20 cellular contexts compared by ENCODE assay signal in genomic region chr2:188305271-188305670, GRCh38. TPM values are rescaled to one million over a fixed set of nuclear protein-coding genes. Genes with fewer than 3 reads are reported as not detected.
DNase-seq lines count a peak whose midpoint lies in the region; ATAC-seq and TF ChIP-seq lines count a peak whose summit lies in the region.
"Had no signal": no experiment of that assay in that cellular context is flagged by ENCODE, and none has a peak within 500 bp of the region (broad histone marks: within the 10 kb centered on the region; RNA-seq: fewer than 3 reads in every experiment).

No MANE protein-coding gene starts in this region.

- H3K79me2 ChIP-seq in mesendoderm (ENCODE audit: control insufficient read depth, insufficient read depth, low read length) = peaks cover 41% of the 10 kb centered on the region
- H3K79me2 ChIP-seq in smooth muscle cell (ENCODE audit: low read depth) = peaks cover 99% of the 10 kb centered on the region

- H3K56ac ChIP-seq in mesendoderm (ENCODE audit: low read length) = no peak overlapping the region

- H2AK5ac ChIP-seq in mesendoderm (ENCODE audit: low read length) = no peak overlapping the region

- H4K20me1 ChIP-seq in smooth muscle cell (ENCODE audit: low read depth) = no peaks in the 10 kb centered on the region
- H4K20me1 ChIP-seq: BLaER1 had no signal

- CTCF ChIA-PET in WTC11 (lab: Charles Lee) = interaction anchor here (2.5 kb wide), 1 partner anchor 13 kb away, joined by 13 read pairs; the partner anchor contains the start of gene GULP1

- POLR2A ChIA-PET in WTC11 (lab: Charles Lee) = no interaction called here

- H3K4me3 Mint-ChIP-seq in HFFc6 = no peak overlapping the region
- no peak overlapping the region; the same call in 1 of the 2 replicates for H3K4me3 Mint-ChIP-seq in WTC11
- H3K4me3 Mint-ChIP-seq in activated CD4-positive, alpha-beta T cell treated with anti-CD3 and anti-CD28 coated beads, Interleukin-2, amount 10 ng/mL, durations not matched to agents 24 days and 14 days = no peak overlapping the region

- H4K5ac ChIP-seq in mesendoderm (ENCODE audit: low read length) = no peak overlapping the region

- no peak overlapping the region for H2BK15ac ChIP-seq in mesendoderm (replicated peaks; ENCODE audit: low read depth)

- intact Hi-C loops in activated CD4-positive, alpha-beta T cell treated with anti-CD3 and anti-CD28 coated beads, Interleukin-2, amount 10 ng/mL, durations not matched to agents 24 days and 14 days (cut with micrococcal nuclease) = no loop called here

- DNase-seq in HFFc6 (no peak), WTC11 (ENCODE audit: low spot score) (no peak), mesendoderm (no peak), smooth muscle cell (lab: John Stamatoyannopoulos, UW; ENCODE audit: unreplicated experiment) (no peak), NCI-H187 (lab: John Stamatoyannopoulos, UW) (no peak), SW480 (ENCODE audit: low spot score) (no peak)
- DNase-seq in activated CD4-positive, alpha-beta T cell treated with anti-CD3 and anti-CD28 coated beads, Interleukin-2, amount 10 ng/mL, durations not matched to agents 24 days and 14 days = no peak
- DNase-seq: Caco-2; CD4-positive, alpha-beta memory T cell; DND-41; GOT3; NCI-H1092 treated with DMSO at 0.1 percent for 48 hours; NCI-H2081; NCI-H2171; NCI-H345; NCI-H524 treated with DMSO at 0.1 percent for 48 hours; OCI-M1 had no signal

- H3K4me3 ChIP-seq in mesendoderm (ENCODE audit: low read length) = no peak overlapping the region
- no peak overlapping the region for H3K4me3 ChIP-seq in smooth muscle cell
- H3K4me3 ChIP-seq: BLaER1 had no signal

- TF ChIP-seq CTCF in HFFc6 (IDR thresholded peaks at IDR 0.05) (no peak), WTC11 (IDR thresholded peaks at IDR 0.05) (no peak), smooth muscle cell (IDR thresholded peaks at IDR 0.05; ENCODE audit: borderline replicate concordance, insufficient read depth, poor library complexity, severe bottlenecking) (no peak)

- no peak overlapping the region for H3K23ac ChIP-seq in mesendoderm (ENCODE audit: low read length)

- H2BK5ac ChIP-seq in mesendoderm (ENCODE audit: low read length) = peak overlapping the region; percentile 54

- no peaks in the 10 kb centered on the region for H3F3A ChIP-seq in smooth muscle cell (ENCODE audit: low read depth)

- H3K4me2 ChIP-seq in mesendoderm (ENCODE audit: low read length) (no peak overlapping the region), smooth muscle cell (no peak overlapping the region)
- H3K4me2 ChIP-seq: BLaER1, KMS-11 had no signal

- peak overlapping the region; percentile 63 for H3K4ac ChIP-seq in mesendoderm (ENCODE audit: low read depth, low read length)

- no peak overlapping the region for H4K8ac ChIP-seq in mesendoderm (ENCODE audit: low read depth, low read length)

- H2AFZ ChIP-seq in smooth muscle cell (ENCODE audit: low read depth) = no peak overlapping the region

- no peak for ATAC-seq in WTC11
- ATAC-seq: Right ventricle myocardium inferior had no signal

- H3K9me3 ChIP-seq in smooth muscle cell (replicated peaks; ENCODE audit: low read depth) = no peaks in the 10 kb centered on the region
- H3K9me3 ChIP-seq: BLaER1, Caco-2 had no signal

- H3K27me3 Mint-ChIP-seq in HFFc6 (ENCODE audit: insufficient read depth) (peaks cover 1% of the 10 kb centered on the region; the same call in 1 of the 2 replicates), WTC11 (ENCODE audit: low read depth) (no peaks in the 10 kb centered on the region)
- H3K27me3 Mint-ChIP-seq in activated CD4-positive, alpha-beta T cell treated with anti-CD3 and anti-CD28 coated beads, Interleukin-2, amount 10 ng/mL, durations not matched to agents 24 days and 14 days = no peaks in the 10 kb centered on the region
- H3K27me3 Mint-ChIP-seq: CD4-positive, alpha-beta memory T cell had no signal

- H3K27ac Mint-ChIP-seq in HFFc6 (peak overlapping the region; percentile 68), WTC11 (peak overlapping the region; percentile 15; the same call in 1 of the 2 replicates)
- no peak overlapping the region for H3K27ac Mint-ChIP-seq in activated CD4-positive, alpha-beta T cell treated with anti-CD3 and anti-CD28 coated beads, Interleukin-2, amount 10 ng/mL, durations not matched to agents 24 days and 14 days
- H3K27ac Mint-ChIP-seq: CD4-positive, alpha-beta memory T cell had no signal

- WGBS in mesendoderm (ENCODE audit: extremely low coverage, insufficient coverage, low lambda C conversion rate) = no CpG with 5 or more reads among the region's 1 CpG
- 93% methylated on average over 1 of the region's 1 CpG for WGBS in smooth muscle cell (ENCODE audit: low lambda C conversion rate)

- H3K4me1 Mint-ChIP-seq in HFFc6 (ENCODE audit: low read depth) = peaks cover 77% of the 10 kb centered on the region
- peaks cover 85% of the 10 kb centered on the region for H3K4me1 Mint-ChIP-seq in WTC11
- H3K4me1 Mint-ChIP-seq in activated CD4-positive, alpha-beta T cell treated with anti-CD3 and anti-CD28 coated beads, Interleukin-2, amount 10 ng/mL, durations not matched to agents 24 days and 14 days = no peaks in the 10 kb centered on the region
- H3K4me1 Mint-ChIP-seq: CD4-positive, alpha-beta memory T cell had no signal

- no peak overlapping the region for H3K9ac ChIP-seq in mesendoderm (ENCODE audit: low read length)
- no peak overlapping the region for H3K9ac ChIP-seq in smooth muscle cell (ENCODE audit: low read depth)
- H3K9ac ChIP-seq: BLaER1, KMS-11 had no signal

- H3K27ac ChIP-seq in mesendoderm (ENCODE audit: low read depth, low read length) (no peak overlapping the region), smooth muscle cell (ENCODE audit: low read depth) (peak overlapping the region; percentile 77)
- H3K27ac ChIP-seq: BLaER1, KMS-11 had no signal

- peak overlapping the region; percentile 64 for H3K18ac ChIP-seq in mesendoderm (ENCODE audit: low read length)

- H3K4me1 ChIP-seq in mesendoderm (ENCODE audit: control insufficient read depth, low read depth, low read length) (peaks cover 16% of the 10 kb centered on the region), smooth muscle cell (ENCODE audit: low read depth) (peaks cover 38% of the 10 kb centered on the region)
- H3K4me1 ChIP-seq: BLaER1 had no signal

- H3K9me3 Mint-ChIP-seq in HFFc6 (no peaks in the 10 kb centered on the region), WTC11 (0 out of 2 replicates have a peak, but pooled peaks cover under 1% of the 10 kb centered on the region)
- H3K9me3 Mint-ChIP-seq in activated CD4-positive, alpha-beta T cell treated with anti-CD3 and anti-CD28 coated beads, Interleukin-2, amount 10 ng/mL, durations not matched to agents 24 days and 14 days = no peaks in the 10 kb centered on the region

- H3K36me3 Mint-ChIP-seq in HFFc6 (ENCODE audit: low read depth) = peaks cover 24% of the 10 kb centered on the region
- peaks cover 3% of the 10 kb centered on the region for H3K36me3 Mint-ChIP-seq in WTC11
- no peaks in the 10 kb centered on the region for H3K36me3 Mint-ChIP-seq in activated CD4-positive, alpha-beta T cell treated with anti-CD3 and anti-CD28 coated beads, Interleukin-2, amount 10 ng/mL, durations not matched to agents 24 days and 14 days (ENCODE audit: low read depth)
- H3K36me3 Mint-ChIP-seq: CD4-positive, alpha-beta memory T cell had no signal

- H3K27me3 ChIP-seq in mesendoderm (ENCODE audit: insufficient read depth, low read length, poor library complexity) (no peaks in the 10 kb centered on the region), smooth muscle cell (ENCODE audit: low read depth) (no peaks in the 10 kb centered on the region)
- H3K27me3 ChIP-seq: BLaER1 had no signal

- peaks cover 2% of the 10 kb centered on the region for H3K79me1 ChIP-seq in mesendoderm (ENCODE audit: low read length)

- no peak overlapping the region for H2BK120ac ChIP-seq in mesendoderm (ENCODE audit: low read depth, low read length)

- H3K36me3 ChIP-seq in mesendoderm (ENCODE audit: control insufficient read depth, insufficient read depth, low read length) = no peaks in the 10 kb centered on the region
- no peaks in the 10 kb centered on the region for H3K36me3 ChIP-seq in smooth muscle cell (ENCODE audit: low read depth)
- H3K36me3 ChIP-seq: BLaER1 had no signal

TF ChIP-seq in WTC11, 78 proteins besides CTCF, POLR2A, EP300 and RAD21:
- TF ChIP-seq NFE2L1 (CRISPR knock-in tag; IDR thresholded peaks at IDR 0.05) (no peak), NR1H2 (CRISPR knock-in tag; IDR thresholded peaks at IDR 0.05) (no peak), OVOL2 (CRISPR knock-in tag; IDR thresholded peaks at IDR 0.05; ENCODE audit: borderline replicate concordance) (no peak), ATF1 (CRISPR knock-in tag; IDR thresholded peaks at IDR 0.05) (no peak), IRF2 (CRISPR knock-in tag; IDR thresholded peaks at IDR 0.05; ENCODE audit: borderline replicate concordance, low read depth) (no peak), TCF7 (CRISPR knock-in tag; IDR thresholded peaks at IDR 0.05; ENCODE audit: low read depth) (no peak), ZBTB21 (CRISPR knock-in tag; IDR thresholded peaks at IDR 0.05; ENCODE audit: borderline replicate concordance) (no peak), NR2C2 (CRISPR knock-in tag; IDR thresholded peaks at IDR 0.05) (no peak)

RNA-seq across cellular contexts. Expression of gene GULP1, which starts 13.6 kb away (rescaled TPM):
- 10 to 100 TPM; 33.3 to 76.1 (median 63.9) TPM for total RNA-seq in HFFc6 (2021; fragmentation: NEBNext Ultra II Directional; extraction: Animal tissue kit (Norgen Biotek cat#: 25700))
- total RNA-seq in WTC11 (2021) = 75.1 to 82.1 TPM (median 80.5 TPM) in 3 replicates
- 69.6 TPM for polyA plus RNA-seq in mesendoderm (2013, experiment 1 of 2)
- polyA plus RNA-seq in mesendoderm (2013, experiment 2 of 2) = 72.0 TPM
- total RNA-seq in smooth muscle cell = 95.2 and 115 TPM in 2 replicates
- polyA plus RNA-seq in smooth muscle cell = 37.5 and 40.2 TPM in 2 replicates
- not detected in 2 replicates for total RNA-seq in activated CD4-positive, alpha-beta T cell treated with anti-CD3 and anti-CD28 coated beads, Interleukin-2, amount 10 ng/mL, durations not matched to agents 24 days and 14 days
- total RNA-seq: CD4-positive, alpha-beta memory T cell had no signal
- polyA plus RNA-seq: CD4-positive, alpha-beta memory T cell had no signal

Comparison
In these comparisons a context has a peak if more than half of its experiments do, and no peak if none do; other contexts are left out.
1. RNA of gene GULP1, which starts 13.6 kb away (total RNA-seq): 95.2 to 115 TPM in smooth muscle cell, 75.1 to 82.1 TPM in WTC11 and 33.3 to 76.1 TPM in HFFc6; not detected in activated CD4-positive, alpha-beta T cell treated with anti-CD3 and anti-CD28 coated beads, Interleukin-2, amount 10 ng/mL, durations not matched to agents 24 days and 14 days; every median in the first group is over 10 times any median in the second.